In the genomic region with DNA sequence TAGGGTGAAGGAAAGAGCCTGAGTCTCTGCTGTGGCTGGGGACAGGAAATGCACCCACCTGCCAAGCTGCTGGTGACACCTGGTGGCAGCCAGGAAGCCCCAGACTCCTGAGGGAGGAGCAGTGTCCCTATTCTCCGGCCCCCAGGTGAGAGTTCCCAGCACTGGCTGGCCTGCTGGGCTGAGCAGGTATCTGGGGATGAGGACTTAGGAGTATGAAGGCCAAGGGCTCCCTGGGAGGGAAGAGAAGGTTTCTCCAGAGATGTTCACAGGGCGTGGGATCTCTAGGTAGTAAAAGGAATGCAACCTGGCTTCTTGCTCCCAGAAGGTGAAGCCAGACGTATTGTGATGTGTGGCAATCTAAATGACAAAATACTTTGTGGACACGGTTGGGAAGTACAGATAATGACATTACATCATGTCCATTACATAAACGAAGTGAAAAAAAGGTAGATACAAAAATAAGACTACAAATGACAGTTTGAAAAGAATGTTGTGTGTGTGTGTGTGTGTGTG, we compare ENCODE assay signal across 10 cellular contexts.
DNase-seq lines count a peak whose midpoint lies in the region; ATAC-seq and TF ChIP-seq lines count a peak whose summit lies in the region.
"Had no signal": no experiment of that assay in that cellular context is flagged by ENCODE, and none has a peak within 500 bp of the region (broad histone marks: within the 10 kb centered on the region; RNA-seq: fewer than 3 reads in every experiment).

No MANE protein-coding gene starts in this region.

- H3K9me3 Mint-ChIP-seq in Caco-2 (ENCODE audit: unreplicated experiment), result no peaks in the 10 kb centered on the region
- H3K9me3 Mint-ChIP-seq: effector memory CD8-positive, alpha-beta T cell had no signal

- peaks cover 19% of the 10 kb centered on the region for H3K4me1 Mint-ChIP-seq in Caco-2 (ENCODE audit: low read depth, unreplicated experiment)

- in situ Hi-C loops in GM13977 (cut with MboI; ENCODE audit: low pct_unique_long_range_greater_than_20kb, low sequenced_read_pairs, unreplicated experiment), result loop anchor here (25.0 kb wide), 1 partner anchor 124 kb away; no protein-coding TSS in a partner anchor

- BruUV-seq in Caco-2 (replicated peaks; lab: Mats Ljungman, UMichigan) (no TSS peak), OCI-LY7 (replicated peaks; lab: Mats Ljungman, UMichigan) (no TSS peak)

- no peaks in the 10 kb centered on the region for H3K36me3 Mint-ChIP-seq in Caco-2 (ENCODE audit: insufficient read depth, unreplicated experiment)

- peaks cover 1% of the 10 kb centered on the region; the same call in 1 of the 2 replicates for H3K79me2 ChIP-seq in OCI-LY7 (ENCODE audit: insufficient read depth, low read depth, low read length)

- H3K27me3 Mint-ChIP-seq in Caco-2 (ENCODE audit: insufficient read depth, unreplicated experiment), result peaks cover 2% of the 10 kb centered on the region

- H3K4me3 ChIP-seq in Caco-2 (ENCODE audit: low read depth, low read length) (no peak overlapping the region), OCI-LY7 (ENCODE audit: low read depth, low read length, poor library complexity, severe bottlenecking) (peak overlapping the region; percentile 52)
- H3K4me3 ChIP-seq: SK-N-MC had no signal

- CTCF ChIA-PET in Caco-2 (lab: Charles Lee) (interaction anchor here (0.5 to 1.3 kb wide), 17 partner anchors 10 to 895 kb away, joined by 3 to 6 read pairs (median 3); partner anchors contain the start of gene SERTAD2), OCI-LY7 (lab: Charles Lee; ENCODE audit: unreplicated experiment) (interaction anchor here (0.6 to 1.0 kb wide), 2 partner anchors 106 to 162 kb away, joined by 3 read pairs; no protein-coding TSS in a partner anchor)

- no peaks in the 10 kb centered on the region for H3K27me3 ChIP-seq in Caco-2 (replicated peaks; ENCODE audit: control insufficient read depth, insufficient read depth, low read length)

- TF ChIP-seq CTCF in Caco-2 (IDR thresholded peaks at IDR 0.05; ENCODE audit: insufficient read depth in 1 of 2, low read depth in 1 of 2, low read length in 1 of 2, severe bottlenecking in 1 of 2, unreplicated experiment in 1 of 2) (peak; percentile 75 to 92), GM13977 (IDR thresholded peaks at IDR 0.05; ENCODE audit: extremely low read depth, insufficient read depth, missing control alignments) (peak; percentile 58), OCI-LY7 (conservative IDR thresholded peaks at IDR 0.05; ENCODE audit: low read length) (peak; percentile 89)

- peak overlapping the region; percentile 69 for H3K4me2 ChIP-seq in OCI-LY7 (ENCODE audit: low read length)

- H3K4me3 Mint-ChIP-seq in Caco-2 (ENCODE audit: unreplicated experiment), result no peak overlapping the region
- H3K4me3 Mint-ChIP-seq: effector memory CD8-positive, alpha-beta T cell had no signal

- POLR2A ChIA-PET in Caco-2 (lab: Charles Lee), result interaction anchor here (0.9 kb wide), 1 partner anchor 142 kb away, joined by 3 read pairs; no protein-coding TSS in a partner anchor
- POLR2A ChIA-PET in OCI-LY7 (lab: Charles Lee), result interaction anchor here (0.6 to 4.3 kb wide), 9 partner anchors 9 to 270 kb away, joined by 3 to 23 read pairs (median 4); no protein-coding TSS in a partner anchor

- H3K9me2 ChIP-seq in OCI-LY7 (ENCODE audit: insufficient read depth, low read length), result no peaks in the 10 kb centered on the region

- H4K20me1 ChIP-seq in OCI-LY7 (ENCODE audit: insufficient read depth, low read length), result no peaks in the 10 kb centered on the region

- H3K4me1 ChIP-seq in Caco-2 (peaks cover 4% of the 10 kb centered on the region; the same call in 1 of the 2 replicates), OCI-LY7 (ENCODE audit: insufficient read depth, low read length, poor library complexity, severe bottlenecking) (peaks cover 63% of the 10 kb centered on the region)

- DNase-seq in Caco-2 (peak; percentile 79 to 82), GM13977 (ENCODE audit: low spot score) (no peak), OCI-LY7 (ENCODE audit: low spot score) (peak; percentile 81), islet precursor cell (peak; percentile 79), sciatic nerve (ENCODE audit: low spot score) (no peak)
- DNase-seq: effector memory CD8-positive, alpha-beta T cell had no signal

- H2AFZ ChIP-seq in OCI-LY7 (ENCODE audit: low read length), result no peak overlapping the region

- no peaks in the 10 kb centered on the region for H3K36me3 ChIP-seq in Caco-2 (ENCODE audit: control insufficient read depth, insufficient read depth, low read length)
- peaks cover 3% of the 10 kb centered on the region for H3K36me3 ChIP-seq in OCI-LY7 (ENCODE audit: insufficient read depth, low read length)

- peak overlapping the region; percentile 76 for H3K27ac Mint-ChIP-seq in Caco-2 (ENCODE audit: unreplicated experiment)
- H3K27ac Mint-ChIP-seq: effector memory CD8-positive, alpha-beta T cell had no signal

- ATAC-seq in GM21529 (IDR thresholded peaks at IDR 0.05; ENCODE audit: unreplicated experiment), result no peak
- ATAC-seq in sciatic nerve, result no peak
- no peak for ATAC-seq in GM21423 (IDR thresholded peaks at IDR 0.05; ENCODE audit: unreplicated experiment)
- no peak for ATAC-seq in HG02763 (IDR thresholded peaks at IDR 0.05; ENCODE audit: unreplicated experiment)
- ATAC-seq: effector memory CD8-positive, alpha-beta T cell had no signal

- peak overlapping the region; percentile 97 for H3K27ac ChIP-seq in OCI-LY7 (ENCODE audit: low read depth, low read length, poor library complexity, severe bottlenecking)
- H3K27ac ChIP-seq: SK-N-MC had no signal

- intact Hi-C loops in Caco-2 (cut with micrococcal nuclease; ENCODE audit: unreplicated experiment) (loop anchor here (1.0 kb wide), 2 partner anchors 37 to 318 kb away; no protein-coding TSS in a partner anchor), OCI-LY7 (cut with micrococcal nuclease; ENCODE audit: unreplicated experiment) (no loop called here), sciatic nerve (cut with DNase I) (no loop called here)

- no peaks in the 10 kb centered on the region for H3K9me3 ChIP-seq in Caco-2
- peaks cover 1% of the 10 kb centered on the region; the same call in 1 of the 2 replicates for H3K9me3 ChIP-seq in OCI-LY7 (ENCODE audit: low read length)

Comparison
In these comparisons a context has a peak if more than half of its experiments do, and no peak if none do; other contexts are left out.
1. DNase-seq: peak in Caco-2 (2 of 2), OCI-LY7 (single experiment) and islet precursor cell (single experiment); none in GM13977 (single experiment) and sciatic nerve (single experiment).
2. Peak in every context shown above with its lines, with median percentiles within 50 percentile points of each other: CTCF ChIP-seq.